Comparison of ENCODE assay signal across 9 cellular contexts in genomic region chr16:57601801-57602478, GRCh38. TPM values are rescaled to one million over a fixed set of nuclear protein-coding genes. Genes with fewer than 3 reads are reported as not detected.
DNase-seq lines count a peak whose midpoint lies in the region; ATAC-seq, FAIRE-seq and TF ChIP-seq lines count a peak whose summit lies in the region.
"Had no signal": no experiment of that assay in that cellular context is flagged by ENCODE, and none has a peak within 500 bp of the region (broad histone marks: within the 10 kb centered on the region; RNA-seq: fewer than 3 reads in every experiment).

No MANE protein-coding gene starts in this region.

- peak overlapping the region; percentile 73 for H3K4me2 ChIP-seq in OCI-LY3 (ENCODE audit: low read length)

- intact Hi-C loops in upper lobe of right lung (cut with DNase I): no loop called here

- TF ChIP-seq POLR2A in H54 (IDR thresholded peaks at IDR 0.05; ENCODE audit: low read depth, low read length): no peak

- peak; percentile 36 for DNase-seq in NK-92 treated with Interleukin-12 subunit alpha and Interleukin-12 subunit beta, amount 100 ng/mL, for 24 hours (lab: John Stamatoyannopoulos, UW)
- DNase-seq in NK-92 (lab: John Stamatoyannopoulos, UW; ENCODE audit: unreplicated experiment) (no peak), coronary artery (ENCODE audit: low spot score) (peak; percentile 17), upper lobe of right lung (no peak), H54 (ENCODE audit: insufficient read length, low spot score) (no peak), NCI-H1694 treated with DMSO at 0.1 percent for 48 hours (lab: John Stamatoyannopoulos, UW) (no peak)

- no peak for FAIRE-seq in H54 (lab: Jason Lieb, UNC)

- H3K9me3 ChIP-seq in OCI-LY3 (ENCODE audit: insufficient read depth, low read length) (no peaks in the 10 kb centered on the region), upper lobe of right lung (no peaks in the 10 kb centered on the region)

- no peak for TF ChIP-seq CTCF in OCI-LY3 (IDR thresholded peaks at IDR 0.05; ENCODE audit: low read depth, low read length)
- no peak for TF ChIP-seq CTCF in coronary artery (IDR thresholded peaks at IDR 0.05)
- TF ChIP-seq CTCF in upper lobe of right lung (IDR thresholded peaks at IDR 0.05): no peak

- H3K36me3 ChIP-seq in OCI-LY3 (replicated peaks; ENCODE audit: low read depth, low read length): no peaks in the 10 kb centered on the region
- no peaks in the 10 kb centered on the region for H3K36me3 ChIP-seq in upper lobe of right lung

- H3K79me2 ChIP-seq in OCI-LY3 (ENCODE audit: low read length): no peaks in the 10 kb centered on the region

- no peak overlapping the region for H3K9ac ChIP-seq in OCI-LY3 (ENCODE audit: low read length)

- H3K27me3 ChIP-seq in OCI-LY3 (ENCODE audit: low read depth, low read length) (peaks cover 69% of the 10 kb centered on the region), upper lobe of right lung (no peaks in the 10 kb centered on the region)

- 0 out of 2 replicates have a peak, but pooled peaks cover 3% of the 10 kb centered on the region for H4K20me1 ChIP-seq in OCI-LY3 (ENCODE audit: insufficient read depth, low read length)

- peaks cover 24% of the 10 kb centered on the region for H3K4me1 ChIP-seq in OCI-LY3 (ENCODE audit: low read length)
- no peaks in the 10 kb centered on the region for H3K4me1 ChIP-seq in upper lobe of right lung

- H2AFZ ChIP-seq in OCI-LY3 (ENCODE audit: low read depth, low read length): no peak overlapping the region

- H3K4me3 ChIP-seq in OCI-LY3 (ENCODE audit: low read length) (peak overlapping the region; percentile 46), coronary artery (no peak overlapping the region), upper lobe of right lung (no peak overlapping the region)

- H3K27ac ChIP-seq in OCI-LY3 (ENCODE audit: low read length): peak overlapping the region; percentile 59; the same call in 1 of the 2 replicates
- no peak overlapping the region for H3K27ac ChIP-seq in coronary artery
- peak overlapping the region; percentile 33 for H3K27ac ChIP-seq in upper lobe of right lung
- H3K27ac ChIP-seq: VCaP had no signal

- ATAC-seq in HG02938 (IDR thresholded peaks at IDR 0.05; ENCODE audit: unreplicated experiment) (peak; percentile 84), upper lobe of right lung (peak; percentile 27)

RNA-seq across cellular contexts. Expression of gene ADGRG1, which starts 26.5 kb away (rescaled TPM):
- total RNA-seq in upper lobe of right lung: 66.9 TPM

RNA-seq across cellular contexts. Expression of gene ADGRG5, which starts 59.5 kb away (rescaled TPM):
- total RNA-seq in upper lobe of right lung: 1.9 TPM

Comparison
In these comparisons a context has a peak if more than half of its experiments do, and no peak if none do; other contexts are left out.
1. DNase-seq: peak in NK-92 treated with Interleukin-12 subunit alpha and Interleukin-12 subunit beta, amount 100 ng/mL, for 24 hours (single experiment) and coronary artery (single experiment); none in NK-92 (single experiment), upper lobe of right lung (single experiment), H54 (single experiment) and NCI-H1694 treated with DMSO at 0.1 percent for 48 hours (single experiment).
2. H3K27ac ChIP-seq: peak in OCI-LY3 (single experiment) and upper lobe of right lung (single experiment); none in coronary artery (0 of 2).